ENCODE assay signal across 21 cellular contexts in genomic region chr20:13793001-13793400, GRCh38. TPM values are rescaled to one million over a fixed set of nuclear protein-coding genes. Genes with fewer than 3 reads are reported as not detected.
DNase-seq lines count a peak whose midpoint lies in the region; ATAC-seq, FAIRE-seq and TF ChIP-seq lines count a peak whose summit lies in the region.
"Had no signal": no experiment of that assay in that cellular context is flagged by ENCODE, and none has a peak within 500 bp of the region (broad histone marks: within the 10 kb centered on the region; RNA-seq: fewer than 3 reads in every experiment).

No MANE protein-coding gene starts in this region.

- no peak for ATAC-seq in heart right ventricle
- ATAC-seq in psoas muscle: no peak
- ATAC-seq: A549; CD8-positive, alpha-beta T cell had no signal

- WGBS in heart right ventricle, 2 donors: 98 to 100% methylated on average over 1 of the region's 1 CpG
- 87 to 95% (median 92%) methylated on average over 1 of the region's 1 CpG for WGBS in psoas muscle, 3 donors

- no peak for DNase-seq in cardiac muscle cell (ENCODE audit: low read depth in 1 of 2, low spot score in 1 of 2)
- no peak for DNase-seq in heart right ventricle
- DNase-seq in right atrium auricular region (ENCODE audit: low spot score): no peak
- DNase-seq in cardiac septum (ENCODE audit: low spot score): no peak
- DNase-seq in dermis microvascular lymphatic vessel endothelial cell (ENCODE audit: low read depth in 2 of 2): peak; percentile 31 to 52
- DNase-seq in psoas muscle: no peak
- no peak for DNase-seq in frontal cortex (ENCODE audit: low spot score in 2 of 2)
- DNase-seq: AML-193; Caco-2; Calu3; CD4-positive, alpha-beta T cell; CD8-positive, alpha-beta T cell; DMS79 treated with DMSO at 0.1 percent for 48 hours; GF-D8 had no signal

- FAIRE-seq in frontal cortex (lab: Jason Lieb, UNC): no peak
- FAIRE-seq: D721Med, G401.6, GM12891 had no signal

- H3K27ac ChIP-seq in cardiac muscle cell (peak overlapping the region; percentile 86), heart right ventricle (peak overlapping the region in 4 of 10 donors; percentile 26 to 71 (median 54)), right atrium auricular region (peak overlapping the region; percentile 59 to 64), psoas muscle (peak overlapping the region; percentile 71)
- H3K27ac ChIP-seq: 22Rv1; A549; BLaER1 treated with 17β-estradiol and CSF1 and Interleukin-3, amounts not matched to agents 10 nM and 100 nM; C4-2B had no signal

- no peak for TF ChIP-seq CTCF in cardiac muscle cell (IDR thresholded peaks at IDR 0.05; ENCODE audit: low read depth, low read length)
- no peak for TF ChIP-seq CTCF in heart right ventricle (IDR thresholded peaks at IDR 0.05)
- no peak for TF ChIP-seq CTCF in right atrium auricular region (IDR thresholded peaks at IDR 0.05)
- TF ChIP-seq CTCF in psoas muscle (IDR thresholded peaks at IDR 0.05): no peak

- H3K36me3 ChIP-seq in cardiac muscle cell (peaks cover 63% of the 10 kb centered on the region), heart right ventricle (peaks cover 4 to 100% (median 36%) of the 10 kb centered on the region in 9 donors), right atrium auricular region (peaks cover 81% of the 10 kb centered on the region), psoas muscle (ENCODE audit: insufficient read depth in 1 of 2, low read depth in 1 of 2) (peaks cover 26 to 100% of the 10 kb centered on the region in 2 donors)

- H3K9me3 ChIP-seq in cardiac muscle cell (ENCODE audit: low read depth) (no peaks in the 10 kb centered on the region), heart right ventricle (no peaks in the 10 kb centered on the region), right atrium auricular region (no peaks in the 10 kb centered on the region), psoas muscle (no peaks in the 10 kb centered on the region)
- H3K9me3 ChIP-seq: A549; BLaER1 treated with 17β-estradiol and CSF1 and Interleukin-3, amounts not matched to agents 10 nM and 100 nM; Caco-2 had no signal

- no peak overlapping the region for H3K4me3 ChIP-seq in cardiac muscle cell
- no peak overlapping the region for H3K4me3 ChIP-seq in heart right ventricle
- no peak overlapping the region for H3K4me3 ChIP-seq in right atrium auricular region
- no peak overlapping the region for H3K4me3 ChIP-seq in psoas muscle
- H3K4me3 ChIP-seq: A549; BLaER1 treated with 17β-estradiol and CSF1 and Interleukin-3, amounts not matched to agents 10 nM and 100 nM had no signal

- H3K27me3 ChIP-seq in cardiac muscle cell (no peaks in the 10 kb centered on the region), heart right ventricle (no peaks in the 10 kb centered on the region), right atrium auricular region (no peaks in the 10 kb centered on the region), psoas muscle (ENCODE audit: insufficient read depth in 3 of 3, low read length in 2 of 3) (no peaks in the 10 kb centered on the region)
- H3K27me3 ChIP-seq: BLaER1 treated with 17β-estradiol and CSF1 and Interleukin-3, amounts not matched to agents 10 nM and 100 nM had no signal

- peaks cover 20% of the 10 kb centered on the region for H3K4me1 ChIP-seq in cardiac muscle cell (ENCODE audit: low read depth)
- peaks cover 0 to 37% (median 24%) of the 10 kb centered on the region in 9 donors for H3K4me1 ChIP-seq in heart right ventricle
- H3K4me1 ChIP-seq in right atrium auricular region: peaks cover 0 to 13% of the 10 kb centered on the region in 2 donors
- H3K4me1 ChIP-seq in psoas muscle: peaks cover 27% of the 10 kb centered on the region
- H3K4me1 ChIP-seq: Caco-2 had no signal

- intact Hi-C loops in heart right ventricle (cut with DNase I) (no loop called here), cardiac septum (cut with DNase I) (no loop called here), psoas muscle (cut with DNase I) (no loop called here)

RNA-seq across cellular contexts. Expression of gene NDUFAF5, which starts 8.2 kb away (rescaled TPM):
- total RNA-seq in cardiac muscle cell: 30.0 and 45.8 TPM in 2 replicates
- polyA plus RNA-seq in cardiac muscle cell: 54.6 and 60.7 TPM in 2 replicates
- total RNA-seq in heart right ventricle: 10 to 100 TPM; 47.4 to 83.4 (median 66.3) TPM
- polyA plus RNA-seq in heart right ventricle: 100 to 1,000 TPM in 1 of 2 donors, 10 to 100 TPM in 1; 42.0 to 112 TPM
- 10 to 100 TPM; 25.2 to 29.9 TPM for total RNA-seq in right atrium auricular region
- 65.0 TPM for total RNA-seq in cardiac septum
- total RNA-seq in dermis microvascular lymphatic vessel endothelial cell: 8.6 and 9.1 TPM in 2 replicates
- total RNA-seq in psoas muscle: 10 to 100 TPM; 28.2 to 49.7 (median 44.2) TPM
- 10 to 100 TPM; 32.5 to 44.4 (median 39.7) TPM for polyA plus RNA-seq in psoas muscle
- 33.4 TPM for total RNA-seq in frontal cortex

RNA-seq across cellular contexts. Expression of gene ESF1, which starts 8.3 kb away (rescaled TPM):
- total RNA-seq in cardiac muscle cell (2.8 and 16.6 TPM in 2 replicates), heart right ventricle (10 to 100 TPM in 9 of 10 donors, 1 to 10 TPM in 1; 9.9 to 16.4 (median 13.5) TPM), right atrium auricular region (10 to 100 TPM; 10.4 to 11.1 TPM), cardiac septum (15.1 TPM), dermis microvascular lymphatic vessel endothelial cell (4.5 and 5.9 TPM in 2 replicates), psoas muscle (10 to 100 TPM; 15.1 to 22.8 (median 19.5) TPM), frontal cortex (17.1 TPM)
- polyA plus RNA-seq in cardiac muscle cell (9.2 and 10.4 TPM in 2 replicates), heart right ventricle (10 to 100 TPM in 1 of 2 donors, 1 to 10 TPM in 1; 5.9 to 23.1 TPM), psoas muscle (10 to 100 TPM in 2 of 3 donors, 1 to 10 TPM in 1; 9.0 to 20.7 (median 12.5) TPM)

Comparison
In these comparisons a context has a peak if more than half of its experiments do, and no peak if none do; other contexts are left out.
1. DNase-seq: peak in dermis microvascular lymphatic vessel endothelial cell (2 of 2); none in cardiac muscle cell (0 of 2), heart right ventricle (0 of 2), right atrium auricular region (single experiment), cardiac septum (single experiment), psoas muscle (0 of 2) and frontal cortex (0 of 2).